8 cellular contexts compared by ENCODE assay signal in genomic region chr14:50830044-50830931, GRCh38. TPM values are rescaled to one million over a fixed set of nuclear protein-coding genes. Genes with fewer than 3 reads are reported as not detected.
DNase-seq lines count a peak whose midpoint lies in the region; ATAC-seq and TF ChIP-seq lines count a peak whose summit lies in the region.

No MANE protein-coding gene starts in this region.

- H3K9me3 ChIP-seq in A673 (ENCODE audit: low read depth, low read length, poor library complexity, severe bottlenecking): no peaks in the 10 kb centered on the region

- CTCF ChIA-PET in A673 (lab: Charles Lee): interaction anchor here (0.5 to 0.6 kb wide), 2 partner anchors 94 to 441 kb away, joined by 3 read pairs; no protein-coding TSS in a partner anchor

- DNase-seq in A673 (ENCODE audit: low spot score) (peak; percentile 68), NCI-H524 treated with DMSO at 0.1 percent for 48 hours (lab: John Stamatoyannopoulos, UW) (peak; percentile 53), epithelial cell of esophagus (ENCODE audit: low read depth) (peak; percentile 53), mucosa of gallbladder (ENCODE audit: low spot score) (peak; percentile 33)
- peak; percentile 14 for DNase-seq in activated CD8-positive, alpha-beta memory T cell treated with anti-CD3 and anti-CD28 coated beads, Interleukin-2, amount 50 U/mL, for 24 hours (ENCODE audit: extremely low read depth)
- DNase-seq in stimulated activated CD8-positive, alpha-beta memory T cell treated with anti-CD3 and anti-CD28 coated beads, Interleukin-7, amount 100 ng/mL, for 24 hours (ENCODE audit: low read depth): peak; percentile 25

- ATAC-seq in GM18520 (IDR thresholded peaks at IDR 0.05; ENCODE audit: unreplicated experiment) (peak; percentile 15), HG03095 (IDR thresholded peaks at IDR 0.05; ENCODE audit: unreplicated experiment) (peak; percentile 41)

- H3K4me3 ChIP-seq in A673 (ENCODE audit: low read depth, low read length, poor library complexity, severe bottlenecking) (peak overlapping the region; percentile 76), epithelial cell of esophagus (ENCODE audit: low read length) (peak overlapping the region; percentile 63)

- no peak for TF ChIP-seq CTCF in A673 (conservative IDR thresholded peaks at IDR 0.05; ENCODE audit: low read depth, low read length)
- no peak for TF ChIP-seq CTCF in epithelial cell of esophagus (IDR thresholded peaks at IDR 0.05; ENCODE audit: insufficient read depth, low read depth, low read length, missing control alignments)

- H3K27ac ChIP-seq in A673 (ENCODE audit: low read depth, low read length, poor library complexity, severe bottlenecking): peak overlapping the region; percentile 75

- POLR2A ChIA-PET in A673 (lab: Charles Lee; ENCODE audit: low non-redundant PET): interaction anchor here (0.6 kb wide), 1 partner anchor 126 kb away, joined by 3 read pairs; no protein-coding TSS in a partner anchor

- H3K4me1 ChIP-seq in A673 (ENCODE audit: insufficient read depth, low read length, poor library complexity, severe bottlenecking): peaks cover 23% of the 10 kb centered on the region

- H3K27me3 ChIP-seq in A673 (replicated peaks; ENCODE audit: insufficient read depth, low read depth, low read length, poor library complexity): no peaks in the 10 kb centered on the region

- H3K36me3 ChIP-seq in A673 (ENCODE audit: insufficient read depth, low read length, poor library complexity, severe bottlenecking): no peaks in the 10 kb centered on the region

- intact Hi-C loops in A673 (cut with micrococcal nuclease; ENCODE audit: unreplicated experiment): no loop called here

- no TSS peak for BruUV-seq in A673 (replicated peaks; lab: Mats Ljungman, UMichigan)

RNA-seq across cellular contexts. Expression of gene NIN, which starts 0.7 kb away (rescaled TPM):
- total RNA-seq in A673 (2021) (61.0 and 63.5 TPM in 2 replicates), mucosa of gallbladder (28.3 TPM)

RNA-seq across cellular contexts. Expression of gene ABHD12B, which starts 41.6 kb away (rescaled TPM):
- total RNA-seq in A673 (2021) (0.37 and 0.74 TPM in 2 replicates), mucosa of gallbladder (1.0 TPM)

Comparison
In these comparisons a context has a peak if more than half of its experiments do, and no peak if none do; other contexts are left out.
1. Peak in every context shown above with its lines: DNase-seq, ATAC-seq, H3K4me3 ChIP-seq and H3K27ac ChIP-seq.
2. DNase-seq: peak in every context shown above with its lines; median percentile 68 in A673; 53 in NCI-H524 treated with DMSO at 0.1 percent for 48 hours; 53 in epithelial cell of esophagus; 33 in mucosa of gallbladder; 25 in stimulated activated CD8-positive, alpha-beta memory T cell treated with anti-CD3 and anti-CD28 coated beads, Interleukin-7, amount 100 ng/mL, for 24 hours; 14 in activated CD8-positive, alpha-beta memory T cell treated with anti-CD3 and anti-CD28 coated beads, Interleukin-2, amount 50 U/mL, for 24 hours.